Comparison of ENCODE assay signal across 12 cellular contexts in the genomic region with DNA sequence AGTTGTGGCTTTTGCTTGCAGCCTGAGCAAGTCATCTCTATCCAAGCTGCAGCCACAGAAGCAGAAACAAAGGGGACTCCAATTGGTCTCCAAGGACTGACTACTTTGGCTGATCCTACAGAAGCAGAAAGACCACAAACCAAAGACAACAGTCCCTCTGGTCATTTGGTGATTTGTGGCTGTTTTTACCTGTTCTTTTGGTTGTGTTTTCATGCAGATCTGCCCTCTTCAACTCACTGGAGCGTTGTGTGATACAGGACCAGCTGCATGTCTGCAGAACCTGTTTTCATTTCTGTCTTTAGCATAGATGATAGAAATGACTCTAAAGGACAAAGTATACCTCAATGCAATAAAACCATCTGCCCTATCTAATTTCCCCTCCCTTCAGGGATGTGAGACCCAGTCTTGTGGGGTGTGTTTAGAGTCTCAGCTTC. TPM values are rescaled to one million over a fixed set of nuclear protein-coding genes. Genes with fewer than 3 reads are reported as not detected.
DNase-seq lines count a peak whose midpoint lies in the region; ATAC-seq and TF ChIP-seq lines count a peak whose summit lies in the region.
"Had no signal": no experiment of that assay in that cellular context is flagged by ENCODE, and none has a peak within 500 bp of the region (broad histone marks: within the 10 kb centered on the region; RNA-seq: fewer than 3 reads in every experiment).

No MANE protein-coding gene starts in this region.

- H3K36me3 ChIP-seq in suprapubic skin (no peaks in the 10 kb centered on the region), HAP-1 (replicated peaks) (no peaks in the 10 kb centered on the region)
- H3K36me3 ChIP-seq: pancreas, WERI-Rb-1 had no signal

- no peak for TF ChIP-seq EP300 in suprapubic skin (IDR thresholded peaks at IDR 0.05)

- TF ChIP-seq CTCF in GM12864 (IDR thresholded peaks at IDR 0.05; ENCODE audit: low read depth, low read length, missing control alignments) (no peak), suprapubic skin (IDR thresholded peaks at IDR 0.05) (no peak)

- no peak for TF ChIP-seq POLR2A in suprapubic skin (IDR thresholded peaks at IDR 0.05)

- H3K9me3 ChIP-seq in suprapubic skin (no peaks in the 10 kb centered on the region), HAP-1 (no peaks in the 10 kb centered on the region)
- H3K9me3 ChIP-seq: pancreas had no signal

- peak; percentile 91 for DNase-seq in GM12864 (ENCODE audit: low read depth)
- no peak for DNase-seq in suprapubic skin (ENCODE audit: low spot score in 2 of 2)
- no peak for DNase-seq in glomerular visceral epithelial cell (ENCODE audit: extremely low spot score)
- no peak for DNase-seq in kidney glomerular epithelial cell (lab: John Stamatoyannopoulos, UW)
- DNase-seq in HAP-1 (ENCODE audit: low spot score in 2 of 2) = no peak
- DNase-seq: effector memory CD8-positive, alpha-beta T cell; pancreas; WERI-Rb-1 had no signal

- no peak overlapping the region for H3K27ac ChIP-seq in suprapubic skin
- H3K27ac ChIP-seq: pancreas, WERI-Rb-1 had no signal

- peak; percentile 66 for ATAC-seq in GM19351 (IDR thresholded peaks at IDR 0.05; ENCODE audit: unreplicated experiment)
- ATAC-seq in HG02852 (IDR thresholded peaks at IDR 0.05; ENCODE audit: unreplicated experiment) = peak; percentile 77
- ATAC-seq in HG03575 (IDR thresholded peaks at IDR 0.05; ENCODE audit: extremely low read depth, insufficient number of reproducible peaks, low FRiP score, unreplicated experiment) = peak; percentile 45
- ATAC-seq: effector memory CD8-positive, alpha-beta T cell; pancreas had no signal

- H3K27me3 ChIP-seq in suprapubic skin = no peaks in the 10 kb centered on the region
- no peaks in the 10 kb centered on the region for H3K27me3 ChIP-seq in HAP-1 (ENCODE audit: low read depth)
- H3K27me3 ChIP-seq: pancreas had no signal

- H3K4me1 ChIP-seq in suprapubic skin (no peaks in the 10 kb centered on the region), HAP-1 (peaks cover 6% of the 10 kb centered on the region)

- in situ Hi-C loops in HAP-1 (cut with MboI; ENCODE audit: low sequenced_read_pairs) = no loop called here

- H3K4me3 ChIP-seq in GM12864 (ENCODE audit: low read depth, low read length) = no peak overlapping the region
- H3K4me3 ChIP-seq in suprapubic skin = no peak overlapping the region
- no peak overlapping the region for H3K4me3 ChIP-seq in HAP-1
- H3K4me3 ChIP-seq: pancreas had no signal

- 86% methylated on average over 1 of the region's 1 CpG for WGBS in suprapubic skin

RNA-seq across cellular contexts. Expression of a gene that starts 48.8 kb away (rescaled TPM):
- total RNA-seq in suprapubic skin = not detected
- total RNA-seq: B cell had no signal
